Comparison of ENCODE assay signal across 3 cellular contexts in the genomic region with DNA sequence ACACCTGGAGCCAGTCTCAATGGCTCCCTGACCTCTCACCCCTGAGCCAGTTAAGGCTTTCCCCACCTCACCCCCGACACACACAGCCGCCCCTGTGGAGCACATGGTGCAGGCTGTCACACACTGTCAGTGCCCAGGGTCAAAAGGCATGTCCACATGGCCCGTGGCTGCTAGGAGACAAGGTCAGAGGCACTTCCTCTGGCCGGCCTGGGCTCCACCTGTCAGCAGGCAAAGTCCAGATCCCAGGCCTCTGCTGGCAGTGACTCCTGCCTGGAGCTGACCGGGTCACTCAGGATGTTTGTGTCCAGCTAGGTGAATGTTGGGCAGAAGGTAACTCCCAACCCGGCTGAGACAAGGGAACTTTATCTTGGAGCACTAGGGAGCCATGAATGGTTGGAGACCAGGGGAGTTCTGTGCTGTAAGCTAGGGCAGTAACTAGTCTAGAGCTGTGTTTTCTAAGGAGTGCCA.
A peak's percentile ranks its signal among the peaks of the same experiment; 100 is the strongest.
TF ChIP-seq lines count a peak whose summit lies in the region.

No MANE protein-coding gene starts in this region.

TF ChIP-seq in SK-N-SH, 30 proteins besides CTCF, POLR2A, EP300 and RAD21:
- TF ChIP-seq GABPA (IDR thresholded peaks at IDR 0.05; ENCODE audit: low read depth) (no peak), MXI1 (IDR thresholded peaks at IDR 0.05; ENCODE audit: low read depth, low read length) (peak; percentile 97)

TF ChIP-seq in SK-N-SH treated with all-trans-retinoic acid at 6 μM for 48 hours, 23 proteins besides CTCF, POLR2A, EP300 and RAD21:
- TF ChIP-seq ZC3H10 (CRISPR knock-in tag; IDR thresholded peaks at IDR 0.05) (no peak), ZFP30 (CRISPR knock-in tag; IDR thresholded peaks at IDR 0.05) (no peak), ZNF8 (CRISPR knock-in tag; IDR thresholded peaks at IDR 0.05) (no peak), GLIS3 (CRISPR knock-in tag; IDR thresholded peaks at IDR 0.05) (no peak)
- TF ChIP-seq, protein P1, sequence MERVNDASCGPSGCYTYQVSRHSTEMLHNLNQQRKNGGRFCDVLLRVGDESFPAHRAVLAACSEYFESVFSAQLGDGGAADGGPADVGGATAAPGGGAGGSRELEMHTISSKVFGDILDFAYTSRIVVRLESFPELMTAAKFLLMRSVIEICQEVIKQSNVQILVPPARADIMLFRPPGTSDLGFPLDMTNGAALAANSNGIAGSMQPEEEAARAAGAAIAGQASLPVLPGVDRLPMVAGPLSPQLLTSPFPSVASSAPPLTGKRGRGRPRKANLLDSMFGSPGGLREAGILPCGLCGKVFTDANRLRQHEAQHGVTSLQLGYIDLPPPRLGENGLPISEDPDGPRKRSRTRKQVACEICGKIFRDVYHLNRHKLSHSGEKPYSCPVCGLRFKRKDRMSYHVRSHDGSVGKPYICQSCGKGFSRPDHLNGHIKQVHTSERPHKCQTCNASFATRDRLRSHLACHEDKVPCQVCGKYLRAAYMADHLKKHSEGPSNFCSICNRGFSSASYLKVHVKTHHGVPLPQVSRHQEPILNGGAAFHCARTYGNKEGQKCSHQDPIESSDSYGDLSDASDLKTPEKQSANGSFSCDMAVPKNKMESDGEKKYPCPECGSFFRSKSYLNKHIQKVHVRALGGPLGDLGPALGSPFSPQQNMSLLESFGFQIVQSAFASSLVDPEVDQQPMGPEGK (CRISPR knock-in tag; IDR thresholded peaks at IDR 0.05; ENCODE audit: borderline replicate concordance) = no peak
- TF ChIP-seq, protein P2, sequence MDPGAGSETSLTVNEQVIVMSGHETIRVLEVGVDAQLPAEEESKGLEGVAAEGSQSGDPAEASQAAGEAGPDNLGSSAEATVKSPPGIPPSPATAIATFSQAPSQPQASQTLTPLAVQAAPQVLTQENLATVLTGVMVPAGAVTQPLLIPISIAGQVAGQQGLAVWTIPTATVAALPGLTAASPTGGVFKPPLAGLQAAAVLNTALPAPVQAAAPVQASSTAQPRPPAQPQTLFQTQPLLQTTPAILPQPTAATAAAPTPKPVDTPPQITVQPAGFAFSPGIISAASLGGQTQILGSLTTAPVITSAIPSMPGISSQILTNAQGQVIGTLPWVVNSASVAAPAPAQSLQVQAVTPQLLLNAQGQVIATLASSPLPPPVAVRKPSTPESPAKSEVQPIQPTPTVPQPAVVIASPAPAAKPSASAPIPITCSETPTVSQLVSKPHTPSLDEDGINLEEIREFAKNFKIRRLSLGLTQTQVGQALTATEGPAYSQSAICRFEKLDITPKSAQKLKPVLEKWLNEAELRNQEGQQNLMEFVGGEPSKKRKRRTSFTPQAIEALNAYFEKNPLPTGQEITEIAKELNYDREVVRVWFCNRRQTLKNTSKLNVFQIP (CRISPR knock-in tag; IDR thresholded peaks at IDR 0.05; ENCODE audit: borderline replicate concordance, low read depth) = no peak

TF ChIP-seq in GM12878, 131 proteins besides CTCF, POLR2A, EP300 and RAD21 (continued from another document):
- TF ChIP-seq, protein P3, sequence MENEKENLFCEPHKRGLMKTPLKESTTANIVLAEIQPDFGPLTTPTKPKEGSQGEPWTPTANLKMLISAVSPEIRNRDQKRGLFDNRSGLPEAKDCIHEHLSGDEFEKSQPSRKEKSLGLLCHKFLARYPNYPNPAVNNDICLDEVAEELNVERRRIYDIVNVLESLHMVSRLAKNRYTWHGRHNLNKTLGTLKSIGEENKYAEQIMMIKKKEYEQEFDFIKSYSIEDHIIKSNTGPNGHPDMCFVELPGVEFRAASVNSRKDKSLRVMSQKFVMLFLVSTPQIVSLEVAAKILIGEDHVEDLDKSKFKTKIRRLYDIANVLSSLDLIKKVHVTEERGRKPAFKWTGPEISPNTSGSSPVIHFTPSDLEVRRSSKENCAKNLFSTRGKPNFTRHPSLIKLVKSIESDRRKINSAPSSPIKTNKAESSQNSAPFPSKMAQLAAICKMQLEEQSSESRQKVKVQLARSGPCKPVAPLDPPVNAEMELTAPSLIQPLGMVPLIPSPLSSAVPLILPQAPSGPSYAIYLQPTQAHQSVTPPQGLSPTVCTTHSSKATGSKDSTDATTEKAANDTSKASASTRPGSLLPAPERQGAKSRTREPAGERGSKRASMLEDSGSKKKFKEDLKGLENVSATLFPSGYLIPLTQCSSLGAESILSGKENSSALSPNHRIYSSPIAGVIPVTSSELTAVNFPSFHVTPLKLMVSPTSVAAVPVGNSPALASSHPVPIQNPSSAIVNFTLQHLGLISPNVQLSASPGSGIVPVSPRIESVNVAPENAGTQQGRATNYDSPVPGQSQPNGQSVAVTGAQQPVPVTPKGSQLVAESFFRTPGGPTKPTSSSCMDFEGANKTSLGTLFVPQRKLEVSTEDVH (IDR thresholded peaks at IDR 0.05; ENCODE audit: low read depth, partially characterized antibody) = no peak
- peak; percentile 27; the same call in 1 of the 2 replicates for TF ChIP-seq NR2F1 (conservative IDR thresholded peaks at IDR 0.05)
- TF ChIP-seq SREBF2 (IDR thresholded peaks at IDR 0.05; ENCODE audit: low read length) = no peak
- no peak for TF ChIP-seq SUPT20H (IDR thresholded peaks at IDR 0.05; ENCODE audit: borderline replicate concordance, control insufficient read depth, low read depth, low read length)
- TF ChIP-seq, protein P4, sequence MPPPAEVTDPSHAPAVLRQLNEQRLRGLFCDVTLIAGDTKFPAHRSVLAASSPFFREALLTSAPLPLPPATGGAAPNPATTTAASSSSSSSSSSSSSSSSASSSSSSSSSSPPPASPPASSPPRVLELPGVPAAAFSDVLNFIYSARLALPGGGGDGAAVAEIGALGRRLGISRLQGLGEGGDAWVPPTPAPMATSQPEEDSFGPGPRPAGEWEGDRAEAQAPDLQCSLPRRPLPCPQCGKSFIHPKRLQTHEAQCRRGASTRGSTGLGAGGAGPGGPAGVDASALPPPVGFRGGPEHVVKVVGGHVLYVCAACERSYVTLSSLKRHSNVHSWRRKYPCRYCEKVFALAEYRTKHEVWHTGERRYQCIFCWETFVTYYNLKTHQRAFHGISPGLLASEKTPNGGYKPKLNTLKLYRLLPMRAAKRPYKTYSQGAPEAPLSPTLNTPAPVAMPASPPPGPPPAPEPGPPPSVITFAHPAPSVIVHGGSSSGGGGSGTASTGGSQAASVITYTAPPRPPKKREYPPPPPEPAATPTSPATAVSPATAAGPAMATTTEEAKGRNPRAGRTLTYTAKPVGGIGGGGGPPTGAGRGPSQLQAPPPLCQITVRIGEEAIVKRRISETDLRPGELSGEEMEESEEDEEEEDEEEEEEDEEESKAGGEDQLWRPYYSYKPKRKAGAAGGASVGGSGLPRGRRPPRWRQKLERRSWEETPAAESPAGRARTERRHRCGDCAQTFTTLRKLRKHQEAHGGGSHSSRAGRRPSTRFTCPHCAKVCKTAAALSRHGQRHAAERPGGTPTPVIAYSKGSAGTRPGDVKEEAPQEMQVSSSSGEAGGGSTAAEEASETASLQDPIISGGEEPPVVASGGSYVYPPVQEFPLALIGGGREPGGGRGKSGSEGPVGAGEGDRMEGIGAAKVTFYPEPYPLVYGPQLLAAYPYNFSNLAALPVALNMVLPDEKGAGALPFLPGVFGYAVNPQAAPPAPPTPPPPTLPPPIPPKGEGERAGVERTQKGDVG (CRISPR knock-in tag; IDR thresholded peaks at IDR 0.05) = no peak
- TF ChIP-seq TCF12 (IDR thresholded peaks at IDR 0.05; ENCODE audit: low read depth, low read length) = no peak
